In genomic region chr1:112887599-112888303, GRCh38 we compare ENCODE assay signal across 24 cellular contexts.
DNase-seq lines count a peak whose midpoint lies in the region; ATAC-seq, FAIRE-seq and TF ChIP-seq lines count a peak whose summit lies in the region.
"Had no signal": no experiment of that assay in that cellular context is flagged by ENCODE, and none has a peak within 500 bp of the region (broad histone marks: within the 10 kb centered on the region; RNA-seq: fewer than 3 reads in every experiment).

No MANE protein-coding gene starts in this region.

- DNase-seq in activated CD8-positive, alpha-beta memory T cell treated with anti-CD3 and anti-CD28 coated beads, Interleukin-2, amount 50 U/mL, for 48 hours: peak; percentile 39
- no peak for DNase-seq in activated CD8-positive, alpha-beta memory T cell treated with anti-CD3 and anti-CD28 coated beads, Interleukin-2, amount 50 U/mL, for 4 hours
- DNase-seq in PC-3: peak; percentile 9
- peak; percentile 90 for DNase-seq in small intestine
- no peak for DNase-seq in NCI-H774 (lab: John Stamatoyannopoulos, UW)
- DNase-seq in OCI-M2 (lab: John Stamatoyannopoulos, UW; ENCODE audit: unreplicated experiment): no peak
- DNase-seq in head of caudate nucleus: no peak
- DNase-seq: activated CD4-positive, alpha-beta T cell treated with anti-CD3 and anti-CD28 coated beads, Interleukin-2, amount 10 ng/mL, durations not matched to agents 24 days and 14 days; activated CD8-positive, alpha-beta memory T cell treated with anti-CD3 and anti-CD28 coated beads, Interleukin-2, amount 10 ng/mL, durations not matched to agents 7 days and 5 days; Calu3; effector memory CD8-positive, alpha-beta T cell; glutamatergic neuron; H7; left ventricle myocardium superior; MG63; NCI-H146; NCI-H526 treated with DMSO at 0.1 percent for 48 hours; SIG-M5; sigmoid colon; T-cell had no signal

- TF ChIP-seq CTCF in PC-3 (conservative IDR thresholded peaks at IDR 0.05; ENCODE audit: low read depth, low read length): no peak

- ATAC-seq in PC-3: peak; percentile 22; the same call in 1 of the 2 replicates
- ATAC-seq: activated CD8-positive, alpha-beta memory T cell treated with anti-CD3 and anti-CD28 coated beads, Interleukin-2, amount 10 ng/mL, durations not matched to agents 7 days and 5 days; activated naive CD4-positive, alpha-beta T cell treated with anti-CD3 and anti-CD28 coated beads, Interleukin-2, amount 50 U/mL, for 72 hours; effector memory CD8-positive, alpha-beta T cell; left ventricle myocardium superior; T-cell had no signal

- intact Hi-C loops in PC-3 (cut with micrococcal nuclease) (loop anchor here (10.0 kb wide), 1 partner anchor 187 kb away; the partner anchor contains the start of gene LRIG2), head of caudate nucleus (cut with DNase I) (no loop called here)

- CTCF ChIA-PET in PC-3 (lab: Charles Lee): no interaction called here

- POLR2A ChIA-PET in PC-3 (lab: Charles Lee; ENCODE audit: unreplicated experiment): no interaction called here

- BruUV-seq in PC-3 (replicated peaks; lab: Mats Ljungman, UMichigan): no TSS peak

- H3K4me2 ChIP-seq in PC-3 (ENCODE audit: low read length): no peak overlapping the region
- H3K4me2 ChIP-seq: BLaER1 treated with 17β-estradiol and CSF1 and Interleukin-3, amounts not matched to agents 10 nM and 100 nM had no signal

- H3K27me3 ChIP-seq in PC-3 (ENCODE audit: low read length): no peaks in the 10 kb centered on the region
- H3K27me3 ChIP-seq in duodenal mucosa (ENCODE audit: control insufficient read depth in 1 of 2, insufficient read depth in 2 of 2, low read length in 2 of 2): no peaks in the 10 kb centered on the region
- no peaks in the 10 kb centered on the region for H3K27me3 ChIP-seq in small intestine (ENCODE audit: control insufficient read depth in 2 of 2, insufficient read depth in 2 of 2, low read length in 2 of 2)
- H3K27me3 ChIP-seq: BLaER1 treated with 17β-estradiol and CSF1 and Interleukin-3, amounts not matched to agents 10 nM and 100 nM; MG63; sigmoid colon had no signal

- H3K4me3 ChIP-seq in PC-3 (ENCODE audit: low read length) (no peak overlapping the region), duodenal mucosa (ENCODE audit: low read depth in 1 of 2, low read length in 2 of 2) (peak overlapping the region; percentile 53), small intestine (ENCODE audit: low read depth in 1 of 2, low read length in 2 of 2) (no peak overlapping the region)
- H3K4me3 ChIP-seq: BLaER1 treated with 17β-estradiol and CSF1 and Interleukin-3, amounts not matched to agents 10 nM and 100 nM; MG63; sigmoid colon had no signal

- no peak for FAIRE-seq in small intestine (lab: Jason Lieb, UNC)

- no peak overlapping the region for H3K27ac ChIP-seq in PC-3 (ENCODE audit: low read length)
- H3K27ac ChIP-seq in duodenal mucosa (ENCODE audit: low read depth, low read length): no peak overlapping the region
- H3K27ac ChIP-seq in small intestine (ENCODE audit: low read depth in 1 of 2, low read length in 1 of 2): peak overlapping the region; percentile 59 to 71
- H3K27ac ChIP-seq: BLaER1 treated with 17β-estradiol and CSF1 and Interleukin-3, amounts not matched to agents 10 nM and 100 nM; parathyroid adenoma; sigmoid colon had no signal

- H3K9ac ChIP-seq in PC-3 (ENCODE audit: low read length) (no peak overlapping the region), duodenal mucosa (ENCODE audit: low read depth in 1 of 2, low read length in 2 of 2) (peak overlapping the region; percentile 1 to 51)
- H3K9ac ChIP-seq: BLaER1 treated with 17β-estradiol and CSF1 and Interleukin-3, amounts not matched to agents 10 nM and 100 nM; parathyroid adenoma had no signal

- no peaks in the 10 kb centered on the region for H3K36me3 ChIP-seq in PC-3 (ENCODE audit: low read depth, low read length)
- no peaks in the 10 kb centered on the region for H3K36me3 ChIP-seq in duodenal mucosa (ENCODE audit: control insufficient read depth in 1 of 2, insufficient read depth in 2 of 2, low read length in 2 of 2)
- H3K36me3 ChIP-seq in small intestine (ENCODE audit: control insufficient read depth in 2 of 2, insufficient read depth in 2 of 2, low read length in 2 of 2): no peaks in the 10 kb centered on the region
- H3K36me3 ChIP-seq: BLaER1 treated with 17β-estradiol and CSF1 and Interleukin-3, amounts not matched to agents 10 nM and 100 nM; MG63; sigmoid colon had no signal

- H3K9me3 ChIP-seq in PC-3 (ENCODE audit: low read length) (no peaks in the 10 kb centered on the region), duodenal mucosa (ENCODE audit: control insufficient read depth in 1 of 2, low read length in 2 of 2) (no peaks in the 10 kb centered on the region), small intestine (ENCODE audit: control insufficient read depth, low read depth) (no peaks in the 10 kb centered on the region)
- H3K9me3 ChIP-seq: sigmoid colon had no signal

- H4K20me1 ChIP-seq in PC-3 (ENCODE audit: low read length): no peaks in the 10 kb centered on the region
- H4K20me1 ChIP-seq: BLaER1 treated with 17β-estradiol and CSF1 and Interleukin-3, amounts not matched to agents 10 nM and 100 nM had no signal

- no peaks in the 10 kb centered on the region for H3K79me2 ChIP-seq in PC-3 (ENCODE audit: low read length)
- H3K79me2 ChIP-seq: parathyroid adenoma had no signal

- H2AFZ ChIP-seq in PC-3 (ENCODE audit: low read length): no peak overlapping the region
- H2AFZ ChIP-seq: parathyroid adenoma had no signal

- H3K4me1 ChIP-seq in PC-3 (ENCODE audit: insufficient read depth, low read length) (no peaks in the 10 kb centered on the region), duodenal mucosa (ENCODE audit: control insufficient read depth in 1 of 2, insufficient read depth in 2 of 2, low read length in 2 of 2) (peaks cover 17 to 26% of the 10 kb centered on the region in 2 donors), small intestine (ENCODE audit: control insufficient read depth in 2 of 2, insufficient read depth in 1 of 2, low read depth in 1 of 2, low read length in 1 of 2) (peaks cover 0 to 2% of the 10 kb centered on the region in 2 donors)
- H3K4me1 ChIP-seq: parathyroid adenoma, sigmoid colon had no signal

- H3K9me2 ChIP-seq in PC-3 (replicated peaks; ENCODE audit: low read length): no peaks in the 10 kb centered on the region

- H3F3A ChIP-seq in PC-3 (ENCODE audit: low read length, unreplicated experiment): no peaks in the 10 kb centered on the region

- 41 to 78% (median 60%) methylated on average over 10 of the region's 10 CpGs for WGBS in small intestine, 3 donors

Comparison
In these comparisons a context has a peak if more than half of its experiments do, and no peak if none do; other contexts are left out.
1. DNase-seq: peak in activated CD8-positive, alpha-beta memory T cell treated with anti-CD3 and anti-CD28 coated beads, Interleukin-2, amount 50 U/mL, for 48 hours (single experiment), PC-3 (single experiment) and small intestine (single experiment); none in activated CD8-positive, alpha-beta memory T cell treated with anti-CD3 and anti-CD28 coated beads, Interleukin-2, amount 50 U/mL, for 4 hours (single experiment), NCI-H774 (single experiment), OCI-M2 (single experiment) and head of caudate nucleus (0 of 42).
2. H3K27ac ChIP-seq: peak in small intestine (2 of 2); none in PC-3 (single experiment) and duodenal mucosa (single experiment).
3. H3K4me3 ChIP-seq: peak in duodenal mucosa (2 of 2); none in PC-3 (single experiment) and small intestine (0 of 2).